ENCODE assay signal across 8 cellular contexts in genomic region chr19:17784201-17785008, GRCh38. TPM values are rescaled to one million over a fixed set of nuclear protein-coding genes. Genes with fewer than 3 reads are reported as not detected.
DNase-seq lines count a peak whose midpoint lies in the region; ATAC-seq and TF ChIP-seq lines count a peak whose summit lies in the region.

No MANE protein-coding gene starts in this region.

- intact Hi-C loops in spleen (cut with DNase I; ENCODE audit: low total_unique reads) = loop anchor here (5.0 kb wide), 1 partner anchor 73 kb away; the partner anchor contains the start of gene RPL18A

- no peaks in the 10 kb centered on the region for H3K9me3 ChIP-seq in spleen

- DNase-seq in G401 (ENCODE audit: low spot score) (peak; percentile 83), NB4 (ENCODE audit: low read depth) (peak; percentile 80), T-helper 2 cell (peak; percentile 32 to 69 (median 57)), amniotic epithelial cell (ENCODE audit: low read depth) (peak; percentile 63), hippocampal formation (lab: John Stamatoyannopoulos, UW) (peak; percentile 25), spleen (peak; percentile 86)

- WGBS in spleen, 5 donors = 46 to 70% (median 63%) methylated on average over 24 to 32 of the region's 32 CpGs

- in situ Hi-C loops in G401 (cut with HindIII; ENCODE audit: low sequenced_read_pairs) = no loop called here

- H3K27me3 ChIP-seq in spleen (replicated peaks in 1 of 7) = peaks cover 0 to 12% (median 0%) of the 10 kb centered on the region in 7 donors

- TF ChIP-seq CTCF in NB4 (IDR thresholded peaks at IDR 0.05; ENCODE audit: low read depth, low read length) (peak; percentile 73), spleen (IDR thresholded peaks at IDR 0.05 in 8 of 11, conservative IDR thresholded peaks at IDR 0.05 in 3 of 11) (peak; percentile 38 to 89 (median 83))

- H3K4me3 ChIP-seq in NB4 (ENCODE audit: low read depth, low read length) (no peak overlapping the region), spleen (no peak overlapping the region)

- H3K36me3 ChIP-seq in spleen = peaks cover 0 to 84% (median 31%) of the 10 kb centered on the region in 6 donors

- ATAC-seq in GM21576 (IDR thresholded peaks at IDR 0.05; ENCODE audit: unreplicated experiment) (no peak), GM18520 (IDR thresholded peaks at IDR 0.05; ENCODE audit: unreplicated experiment) (no peak)

- peaks cover 0 to 15% (median 5%) of the 10 kb centered on the region in 6 donors for H3K4me1 ChIP-seq in spleen

- TF ChIP-seq POLR2A in NB4 (IDR thresholded peaks at IDR 0.05; ENCODE audit: extremely low read depth, insufficient read length) (no peak), spleen (IDR thresholded peaks at IDR 0.05) (peak in 1 of 3 donors; percentile 26)

- no peak overlapping the region for H3K27ac ChIP-seq in spleen

RNA-seq across cellular contexts. Expression of gene B3GNT3, which starts 10.5 kb away (rescaled TPM):
- total RNA-seq in G401 (2014; rRNA removed; shearing (Covaris generic)) = not detected in 2 replicates
- 1 to 10 TPM in 2 of 7 donors, under 1 TPM in 3, not detected in 2; 0.36 to 1.6 (median 0.88) TPM for total RNA-seq in spleen
- under 1 TPM in 2 of 3 donors, not detected in 1; 0.05 to 0.16 TPM for polyA plus RNA-seq in spleen

RNA-seq across cellular contexts. Expression of gene FCHO1, which starts 33.1 kb away (rescaled TPM):
- 4.9 and 9.3 TPM in 2 replicates for total RNA-seq in G401 (2014; rRNA removed; shearing (Covaris generic))
- total RNA-seq in spleen = 10 to 100 TPM; 19.7 to 48.3 (median 34.5) TPM
- 10 to 100 TPM; 11.3 to 20.3 (median 15.3) TPM for polyA plus RNA-seq in spleen

RNA-seq across cellular contexts. Expression of gene INSL3, which starts 36.9 kb away (rescaled TPM):
- total RNA-seq in G401 (2014; rRNA removed; shearing (Covaris generic)) = not detected in 2 replicates
- 1 to 10 TPM; 2.1 to 6.3 (median 3.4) TPM for total RNA-seq in spleen
- 1 to 10 TPM; 2.1 to 3.2 (median 2.6) TPM for polyA plus RNA-seq in spleen

Comparison
In these comparisons a context has a peak if more than half of its experiments do, and no peak if none do; other contexts are left out.
1. DNase-seq: peak in every context shown above with its lines; median percentile 86 in spleen; 83 in G401; 80 in NB4; 63 in amniotic epithelial cell; 57 in T-helper 2 cell; 25 in hippocampal formation.